19 cellular contexts compared by ENCODE assay signal in genomic region chr1:8256321-8256720, GRCh38.
DNase-seq lines count a peak whose midpoint lies in the region; ATAC-seq, FAIRE-seq and TF ChIP-seq lines count a peak whose summit lies in the region.
"Had no signal": no experiment of that assay in that cellular context is flagged by ENCODE, and none has a peak within 500 bp of the region (broad histone marks: within the 10 kb centered on the region; RNA-seq: fewer than 3 reads in every experiment).

No MANE protein-coding gene starts in this region.

- H2BK15ac ChIP-seq in mesenchymal stem cell (ENCODE audit: low read depth, poor library complexity, severe bottlenecking), result no peak overlapping the region

- no peak overlapping the region for H4K91ac ChIP-seq in mesenchymal stem cell (ENCODE audit: low read length)

- ATAC-seq in HepG2 (no peak), HG03280 (IDR thresholded peaks at IDR 0.05; ENCODE audit: unreplicated experiment) (no peak)

- 98% methylated on average over 7 of the region's 7 CpGs for WGBS in HepG2 (ENCODE audit: low lambda C conversion rate)
- WGBS in thyroid gland, 2 donors, result 94 to 96% methylated on average over 7 of the region's 7 CpGs
- 95% methylated on average over 7 of the region's 7 CpGs for WGBS in mesenchymal stem cell

- no peak overlapping the region for H2BK5ac ChIP-seq in mesenchymal stem cell (ENCODE audit: low read depth, low read length, poor library complexity, severe bottlenecking)

- POLR2A ChIA-PET in HEK293 (lab: Yijun Ruan, JAX), result no interaction called here
- POLR2A ChIA-PET in HepG2 (lab: Yijun Ruan, JAX), result no interaction called here

- peaks cover 7% of the 10 kb centered on the region for H3K4me1 ChIP-seq in HEK293 (ENCODE audit: control insufficient read depth, insufficient read depth, low read length)
- peaks cover 74% of the 10 kb centered on the region for H3K4me1 ChIP-seq in HepG2 (ENCODE audit: insufficient read depth, low read length)
- peaks cover 38 to 41% of the 10 kb centered on the region in 2 donors for H3K4me1 ChIP-seq in thyroid gland
- H3K4me1 ChIP-seq in mesenchymal stem cell (ENCODE audit: control insufficient read depth, insufficient read depth, low read depth, low read length), result peaks cover 2% of the 10 kb centered on the region
- H3K4me1 ChIP-seq: BLaER1, HAP-1 had no signal

- no TSS peak for BruUV-seq in HepG2 (replicated peaks; lab: Mats Ljungman, UMichigan)

- no peak for FAIRE-seq in HepG2 (lab: Jason Lieb, UNC)
- FAIRE-seq: GM12892, GM19239, HTR-8/SVneo had no signal

- H3K27ac ChIP-seq in HEK293 (ENCODE audit: extremely low read depth, low read depth, low read length) (no peak overlapping the region), VCaP (peak overlapping the region; percentile 98; the same call in 1 of the 2 replicates), HepG2 (ENCODE audit: extremely low read length, insufficient read depth, low read length) (no peak overlapping the region), thyroid gland (peak overlapping the region in 2 of 3 donors; percentile 96 to 99), mesenchymal stem cell (ENCODE audit: low read length, poor library complexity, severe bottlenecking) (no peak overlapping the region)
- H3K27ac ChIP-seq: BLaER1 had no signal

- no peak for TF ChIP-seq CTCF in HEK293 (tag by site-specific recombination; IDR thresholded peaks at IDR 0.05)
- TF ChIP-seq CTCF in VCaP (conservative IDR thresholded peaks at IDR 0.05), result no peak
- no peak for TF ChIP-seq CTCF in HepG2 (CRISPR knock-in tag; IDR thresholded peaks at IDR 0.05)
- no peak for TF ChIP-seq CTCF in thyroid gland (IDR thresholded peaks at IDR 0.05)

- no peak for TF ChIP-seq EP300 in HepG2 (IDR thresholded peaks at IDR 0.05; ENCODE audit: low read depth in 2 of 2, low read length in 2 of 2)
- no peak for TF ChIP-seq EP300 in HepG2 (CRISPR knock-in tag; IDR thresholded peaks at IDR 0.05; ENCODE audit: borderline replicate concordance)

- no peak overlapping the region for H2BK12ac ChIP-seq in mesenchymal stem cell (ENCODE audit: low read length in 2 of 2)

- H3K36me3 ChIP-seq in HEK293 (ENCODE audit: control insufficient read depth in 2 of 2, insufficient read depth in 1 of 2, low read length in 2 of 2) (no peaks in the 10 kb centered on the region), HepG2 (replicated peaks in 1 of 2; ENCODE audit: control insufficient read depth in 1 of 2, insufficient read depth in 2 of 2, low read length in 2 of 2) (no peaks in the 10 kb centered on the region), thyroid gland (no peaks in the 10 kb centered on the region), mesenchymal stem cell (ENCODE audit: control insufficient read depth in 1 of 2, insufficient read depth in 2 of 2, low read depth in 1 of 2, low read length in 2 of 2) (no peaks in the 10 kb centered on the region)
- H3K36me3 ChIP-seq: BLaER1, HAP-1 had no signal

- H2AFZ ChIP-seq in HepG2 (ENCODE audit: low read length) (no peak overlapping the region), mesenchymal stem cell (ENCODE audit: low read depth, low read length) (no peak overlapping the region)

- no peak overlapping the region for H4K8ac ChIP-seq in mesenchymal stem cell (ENCODE audit: low read length)

- no peak overlapping the region for H2BK120ac ChIP-seq in mesenchymal stem cell (ENCODE audit: low read depth, low read length)

- H3K9me3 ChIP-seq in HEK293 (ENCODE audit: control insufficient read depth, insufficient read depth, low read depth, low read length) (no peaks in the 10 kb centered on the region), HepG2 (ENCODE audit: low read length) (no peaks in the 10 kb centered on the region), thyroid gland (no peaks in the 10 kb centered on the region), mesenchymal stem cell (ENCODE audit: control insufficient read depth, low read length) (no peaks in the 10 kb centered on the region)
- H3K9me3 ChIP-seq: BLaER1, HAP-1 had no signal

- H3K23ac ChIP-seq in mesenchymal stem cell (ENCODE audit: low read length in 2 of 2), result no peak overlapping the region

- no peak for TF ChIP-seq POLR2A in HepG2 (IDR thresholded peaks at IDR 0.05; ENCODE audit: insufficient read depth in 1 of 2, low read depth in 2 of 2, low read length in 2 of 2)
- TF ChIP-seq POLR2A in thyroid gland (IDR thresholded peaks at IDR 0.05), result no peak

- in situ Hi-C loops in HepG2 (cut with HindIII; ENCODE audit: extremely low pct_ligation_motif_present, low pct_unique_long_range_greater_than_20kb), result no loop called here
- in situ Hi-C loops in ACHN (cut with HindIII; ENCODE audit: low pct_ligation_motif_present, low pct_unique_long_range_greater_than_20kb, low sequenced_read_pairs), result no loop called here

- H3K4me3 ChIP-seq in HEK293 (ENCODE audit: low read depth, low read length) (no peak overlapping the region), HepG2 (replicated peaks in 1 of 3; ENCODE audit: insufficient read depth in 1 of 3, low read depth in 2 of 3, low read length in 3 of 3) (no peak overlapping the region), thyroid gland (replicated peaks in 1 of 3) (no peak overlapping the region), mesenchymal stem cell (ENCODE audit: insufficient read depth in 1 of 2, low read depth in 1 of 2, low read length in 2 of 2) (no peak overlapping the region)
- H3K4me3 ChIP-seq: BLaER1, HAP-1 had no signal

- TF ChIP-seq RAD21 in HepG2 (CRISPR knock-in tag; IDR thresholded peaks at IDR 0.05), result no peak

- H3K18ac ChIP-seq in mesenchymal stem cell (ENCODE audit: low read depth in 1 of 2, low read length in 2 of 2), result no peak overlapping the region

- H3K4ac ChIP-seq in mesenchymal stem cell (ENCODE audit: low read depth in 1 of 2, low read length in 2 of 2), result no peak overlapping the region

- H3K79me1 ChIP-seq in mesenchymal stem cell (replicated peaks; ENCODE audit: low read length, poor library complexity, severe bottlenecking), result no peaks in the 10 kb centered on the region

- no peaks in the 10 kb centered on the region for H3K79me2 ChIP-seq in HepG2 (ENCODE audit: insufficient read depth, low read length)

- H2AK5ac ChIP-seq in mesenchymal stem cell (ENCODE audit: low read length, severe bottlenecking), result no peak overlapping the region

- no peak overlapping the region for H3K9ac ChIP-seq in HepG2 (ENCODE audit: insufficient read depth, low read depth, low read length)
- H3K9ac ChIP-seq in mesenchymal stem cell (ENCODE audit: low read length), result no peak overlapping the region
- H3K9ac ChIP-seq: BLaER1 had no signal

- DNase-seq in HepG2 (ENCODE audit: low spot score) (no peak), thyroid gland (no peak), mesenchymal stem cell (no peak), ACHN (no peak)
- DNase-seq: AML-193; CD4-positive, alpha-beta T cell; DMS79 treated with DMSO at 0.1 percent for 48 hours; GDM1; GOT3; HFFc6; KBM-7 had no signal

- no peak overlapping the region for H3K14ac ChIP-seq in mesenchymal stem cell (ENCODE audit: low read length in 2 of 2)

- intact Hi-C loops in HepG2 (cut with micrococcal nuclease; ENCODE audit: unreplicated experiment), result loop anchor here (5.0 kb wide), 1 partner anchor 56 kb away; no protein-coding TSS in a partner anchor
- intact Hi-C loops in thyroid gland (cut with DNase I), result no loop called here

- H4K20me1 ChIP-seq in HepG2 (ENCODE audit: insufficient read depth, low read length), result no peaks in the 10 kb centered on the region
- H4K20me1 ChIP-seq: BLaER1 had no signal

- CTCF ChIA-PET in HEK293 (lab: Yijun Ruan, JAX) (no interaction called here), HepG2 (lab: Yijun Ruan, JAX; ENCODE audit: low intra/inter-chr PET ratio, low total read pairs) (no interaction called here)

- no peak overlapping the region for H3K4me2 ChIP-seq in HepG2 (ENCODE audit: low read depth, low read length)
- H3K4me2 ChIP-seq in mesenchymal stem cell (ENCODE audit: low read length, poor library complexity, severe bottlenecking), result no peak overlapping the region
- H3K4me2 ChIP-seq: BLaER1 had no signal

- H3K27me3 ChIP-seq in HepG2 (ENCODE audit: control insufficient read depth in 1 of 2, insufficient read depth in 2 of 2, low read length in 2 of 2), result no peaks in the 10 kb centered on the region
- H3K27me3 ChIP-seq in thyroid gland, result no peaks in the 10 kb centered on the region
- H3K27me3 ChIP-seq in mesenchymal stem cell (ENCODE audit: control insufficient read depth in 1 of 2, insufficient read depth in 1 of 2, low read length in 2 of 2), result no peaks in the 10 kb centered on the region
- H3K27me3 ChIP-seq: BLaER1 had no signal

TF ChIP-seq in HEK293, 187 proteins besides CTCF, POLR2A, EP300 and RAD21:
- TF ChIP-seq ZNF623 (tag by site-specific recombination; IDR thresholded peaks at IDR 0.05), result peak; percentile 94
- no peak for TF ChIP-seq ZNF645 (tag by site-specific recombination; IDR thresholded peaks at IDR 0.05)

TF ChIP-seq in HepG2, 621 proteins besides CTCF, POLR2A, EP300 and RAD21:
- peak; percentile 44; the same call in 1 of the 2 replicates for TF ChIP-seq KDM1A (CRISPR knock-in tag; IDR thresholded peaks at IDR 0.05)
- peak; percentile 71 for TF ChIP-seq ZMYM3 (CRISPR knock-in tag; IDR thresholded peaks at IDR 0.05)
- no peak for TF ChIP-seq TEAD3 (CRISPR knock-in tag; optimal IDR thresholded peaks at IDR 0.05; ENCODE audit: borderline replicate concordance)

Comparison
In these comparisons a context has a peak if more than half of its experiments do, and no peak if none do; other contexts are left out.
1. H3K27ac ChIP-seq: peak in VCaP (single experiment) and thyroid gland (2 of 3); none in HEK293 (single experiment), HepG2 (single experiment) and mesenchymal stem cell (single experiment).